In genomic region chr4:175413561-175413960, GRCh38 we compare ENCODE assay signal across 26 cellular contexts.
DNase-seq lines count a peak whose midpoint lies in the region; ATAC-seq and TF ChIP-seq lines count a peak whose summit lies in the region.
"Had no signal": no experiment of that assay in that cellular context is flagged by ENCODE, and none has a peak within 500 bp of the region (broad histone marks: within the 10 kb centered on the region; RNA-seq: fewer than 3 reads in every experiment).

No MANE protein-coding gene starts in this region.

- peaks cover 2% of the 10 kb centered on the region for H3K36me3 Mint-ChIP-seq in effector memory CD8-positive, alpha-beta T cell (ENCODE audit: insufficient read depth)
- H3K36me3 Mint-ChIP-seq: stimulated activated naive B cell treated with anti-CD40 and anti-IgM and Interleukin-4, amounts not matched to agents 10 μg/mL and 1 μg/mL and 100 μg/mL, for 72 hours had no signal

- H3K4me3 ChIP-seq in fibroblast of villous mesenchyme (ENCODE audit: low read depth, low read length), result no peak overlapping the region
- H3K4me3 ChIP-seq: gastrocnemius medialis, sigmoid colon, transverse colon had no signal

- TF ChIP-seq CTCF in fibroblast of villous mesenchyme (IDR thresholded peaks at IDR 0.05; ENCODE audit: insufficient read depth, low read depth, low read length), result no peak

- no peak overlapping the region for H3K27ac Mint-ChIP-seq in effector memory CD8-positive, alpha-beta T cell
- H3K27ac Mint-ChIP-seq: activated B cell treated with CpG ODN at 0.5 μM for 24 hours; activated CD8-positive, alpha-beta T cell treated with anti-CD3 and anti-CD28 coated beads, Interleukin-2, amount 10 ng/mL, durations not matched to agents 7 days and 5 days; naive thymus-derived CD8-positive, alpha-beta T cell; stimulated activated naive B cell treated with anti-CD40 and anti-IgM and Interleukin-4, amounts not matched to agents 10 μg/mL and 1 μg/mL and 100 μg/mL, for 72 hours had no signal

- H3K27ac ChIP-seq in temporal lobe (ENCODE audit: low read depth, low read length), result peak overlapping the region; percentile 27
- H3K27ac ChIP-seq: gastrocnemius medialis, parathyroid adenoma, sigmoid colon, transverse colon had no signal

- no peak overlapping the region for H3K4me3 Mint-ChIP-seq in effector memory CD8-positive, alpha-beta T cell
- H3K4me3 Mint-ChIP-seq: activated B cell treated with CpG ODN at 0.5 μM for 24 hours; activated CD8-positive, alpha-beta T cell treated with anti-CD3 and anti-CD28 coated beads, Interleukin-2, amount 10 ng/mL, durations not matched to agents 7 days and 5 days; naive thymus-derived CD8-positive, alpha-beta T cell; stimulated activated naive B cell treated with anti-CD40 and anti-IgM and Interleukin-4, amounts not matched to agents 10 μg/mL and 1 μg/mL and 100 μg/mL, for 72 hours had no signal

- no peak for ATAC-seq in effector memory CD8-positive, alpha-beta T cell (replicated peaks)
- ATAC-seq in HG03342 (IDR thresholded peaks at IDR 0.05; ENCODE audit: unreplicated experiment), result no peak
- ATAC-seq: activated CD8-positive, alpha-beta T cell treated with anti-CD3 and anti-CD28 coated beads, Interleukin-2, amount 10 ng/mL, durations not matched to agents 7 days and 5 days; gastrocnemius medialis; naive thymus-derived CD8-positive, alpha-beta T cell; stimulated activated naive B cell treated with anti-CD40 and anti-IgM and Interleukin-4, amounts not matched to agents 10 μg/mL and 1 μg/mL and 100 μg/mL, for 72 hours had no signal

- H3K4me1 Mint-ChIP-seq in effector memory CD8-positive, alpha-beta T cell (ENCODE audit: low read depth in 2 of 2), result no peaks in the 10 kb centered on the region
- H3K4me1 Mint-ChIP-seq: activated B cell treated with CpG ODN at 0.5 μM for 24 hours; naive thymus-derived CD8-positive, alpha-beta T cell; stimulated activated naive B cell treated with anti-CD40 and anti-IgM and Interleukin-4, amounts not matched to agents 10 μg/mL and 1 μg/mL and 100 μg/mL, for 72 hours had no signal

- no peaks in the 10 kb centered on the region for H3K27me3 Mint-ChIP-seq in effector memory CD8-positive, alpha-beta T cell
- H3K27me3 Mint-ChIP-seq: activated B cell treated with CpG ODN at 0.5 μM for 24 hours had no signal

- DNase-seq in H4 (ENCODE audit: low spot score) (peak; percentile 84), OCI-M1 (lab: John Stamatoyannopoulos, UW) (peak; percentile 40), fibroblast of villous mesenchyme (ENCODE audit: low read depth) (peak; percentile 34)
- no peak for DNase-seq in effector memory CD8-positive, alpha-beta T cell
- DNase-seq in stimulated activated CD4-positive, alpha-beta T cell treated with anti-CD3 and anti-CD28 coated beads, Interleukin-2, amount 100 ng/mL, for 48 hours, result no peak
- DNase-seq: activated B cell treated with CpG ODN at 0.5 μM for 24 hours; activated CD8-positive, alpha-beta T cell treated with anti-CD3 and anti-CD28 coated beads, Interleukin-2, amount 10 ng/mL, durations not matched to agents 7 days and 5 days; activated naive CD4-positive, alpha-beta T cell; activated T-cell treated with anti-CD3 and anti-CD28 coated beads, Interleukin-2, amount 50 U/mL, for 1 hour; amygdala; central memory CD4-positive, alpha-beta T cell; DMS79 treated with DMSO at 0.1 percent for 48 hours; gastrocnemius medialis; HCEC 1CT; mesendoderm; MV-4-11; naive thymus-derived CD8-positive, alpha-beta T cell; NCI-H1694; sigmoid colon; SK-N-SH; stimulated activated CD4-positive, alpha-beta T cell treated with anti-CD3 and anti-CD28 coated beads, Interleukin-1b, Interleukin-23, amount 100 ng/mL, for 48 hours; stimulated activated naive B cell treated with anti-CD40 and anti-IgM and Interleukin-4, amounts not matched to agents 10 μg/mL and 1 μg/mL and 100 μg/mL, for 72 hours; transverse colon had no signal

- H3K9me3 Mint-ChIP-seq in effector memory CD8-positive, alpha-beta T cell, result peaks cover 11 to 15% of the 10 kb centered on the region in 2 donors

Comparison
In these comparisons a context has a peak if more than half of its experiments do, and no peak if none do; other contexts are left out.
1. DNase-seq: peak in H4 (single experiment), OCI-M1 (single experiment) and fibroblast of villous mesenchyme (single experiment); none in effector memory CD8-positive, alpha-beta T cell (0 of 3) and stimulated activated CD4-positive, alpha-beta T cell treated with anti-CD3 and anti-CD28 coated beads, Interleukin-2, amount 100 ng/mL, for 48 hours (0 of 2).